ENCODE assay signal across 16 cellular contexts in the genomic region with DNA sequence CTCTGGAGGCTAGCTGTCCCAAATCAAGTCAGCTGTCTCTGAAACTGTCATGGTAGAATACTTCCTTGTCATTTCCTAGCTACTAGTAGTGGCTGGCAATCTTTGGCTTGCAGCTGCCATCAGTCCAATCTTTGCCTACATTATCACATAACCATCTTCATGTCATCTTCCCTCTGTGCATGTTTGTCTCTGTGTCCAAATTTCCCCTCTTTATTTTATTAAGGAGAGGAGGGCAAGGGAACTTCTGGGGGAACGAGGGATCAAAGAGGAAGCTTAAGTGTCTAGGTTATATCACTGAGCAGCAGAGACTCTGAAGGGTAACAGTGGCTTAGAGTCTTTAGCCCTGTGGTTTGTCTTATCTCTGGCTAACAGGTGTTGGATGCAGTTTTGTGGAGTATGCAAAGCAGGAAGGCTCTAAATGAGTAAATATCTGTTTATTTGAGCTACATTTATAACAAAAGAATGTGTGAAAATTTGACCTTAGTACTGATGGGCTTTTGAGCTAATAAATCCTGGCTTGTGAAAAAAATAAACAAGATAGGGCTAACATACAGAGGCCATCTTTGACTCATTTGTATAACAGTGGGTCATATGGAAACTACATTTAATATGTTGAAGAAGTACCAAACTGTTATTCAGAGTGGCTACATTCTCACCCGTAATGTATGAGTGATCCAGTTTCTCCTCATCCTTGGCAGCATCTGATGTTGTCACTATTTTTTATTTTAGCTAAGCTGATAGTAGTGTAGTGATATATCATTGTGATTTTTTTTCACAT. TPM values are rescaled to one million over a fixed set of nuclear protein-coding genes. Genes with fewer than 3 reads are reported as not detected.
DNase-seq lines count a peak whose midpoint lies in the region; ATAC-seq, FAIRE-seq and TF ChIP-seq lines count a peak whose summit lies in the region.
"Had no signal": no experiment of that assay in that cellular context is flagged by ENCODE, and none has a peak within 500 bp of the region (broad histone marks: within the 10 kb centered on the region; RNA-seq: fewer than 3 reads in every experiment).

No MANE protein-coding gene starts in this region.

- CTCF ChIA-PET in A549 (lab: Yijun Ruan, JAX), result interaction anchor here (0.6 kb wide), 1 partner anchor 831 kb away, joined by 3 read pairs; no protein-coding TSS in a partner anchor

- no peak for ATAC-seq in A549
- ATAC-seq in HG02642 (IDR thresholded peaks at IDR 0.05; ENCODE audit: poor library complexity, unreplicated experiment), result peak; percentile 97
- ATAC-seq in HG03378 (IDR thresholded peaks at IDR 0.05; ENCODE audit: unreplicated experiment), result peak; percentile 92
- no peak for ATAC-seq in left lung
- ATAC-seq: left lobe of liver; natural killer cell treated with Interleukin-12 subunit alpha and Interleukin-12 subunit beta and Interleukin-15 and Interleukin-18, amount 100 ng/mL, for 72 hours had no signal

- peaks cover 0 to 6% of the 10 kb centered on the region in 2 donors for H3K27me3 ChIP-seq in left lung
- H3K27me3 ChIP-seq in stomach, result no peaks in the 10 kb centered on the region
- H3K27me3 ChIP-seq: thyroid gland had no signal

- no peak overlapping the region for H3K4me3 ChIP-seq in A549
- H3K4me3 ChIP-seq in left lung, result no peak overlapping the region
- H3K4me3 ChIP-seq in stomach, result no peak overlapping the region
- H3K4me3 ChIP-seq: thyroid gland had no signal

- H3K4me2 ChIP-seq in A549, result no peak overlapping the region

- H3K36me3 ChIP-seq in left lung (no peaks in the 10 kb centered on the region), stomach (no peaks in the 10 kb centered on the region)
- H3K36me3 ChIP-seq: thyroid gland had no signal

- H3K27ac ChIP-seq in A549, result no peak overlapping the region
- no peak overlapping the region for H3K27ac ChIP-seq in left lung
- H3K27ac ChIP-seq in stomach, result no peak overlapping the region
- H3K27ac ChIP-seq: thyroid gland had no signal

- WGBS in A549 (ENCODE audit: missing lambda C conversion rate), result 18% methylated on average over 2 of the region's 2 CpGs
- WGBS in stomach, 5 donors, result 35 to 57% (median 55%) methylated on average over 2 of the region's 2 CpGs

- FAIRE-seq in A549 (lab: Jason Lieb, UNC), result peak; percentile 70
- FAIRE-seq in GM19239 (lab: Jason Lieb, UNC), result peak; percentile 85

- TF ChIP-seq POLR2A in A549 (IDR thresholded peaks at IDR 0.05; ENCODE audit: low read length) (no peak), stomach (IDR thresholded peaks at IDR 0.05) (no peak)

- DNase-seq in A549 (ENCODE audit: low read depth in 1 of 2, low spot score in 1 of 2) (no peak), GM19239 (ENCODE audit: insufficient read length, low spot score) (no peak), left lung (no peak), GM10266 (ENCODE audit: extremely low spot score) (no peak), stomach (no peak)
- no peak for DNase-seq in central memory CD4-positive, alpha-beta T cell
- DNase-seq: DMS 273 treated with DMSO at 0.1 percent for 48 hours, glutamatergic neuron, NCI-H1092, NCI-H524, SIG-M5, thyroid gland had no signal

- TF ChIP-seq EP300 in A549 (IDR thresholded peaks at IDR 0.05), result no peak
- no peak for TF ChIP-seq EP300 in stomach (IDR thresholded peaks at IDR 0.05)

- H3K9me3 ChIP-seq in A549, result no peaks in the 10 kb centered on the region
- no peaks in the 10 kb centered on the region for H3K9me3 ChIP-seq in left lung
- peaks cover 0 to 13% (median 6%) of the 10 kb centered on the region in 4 donors for H3K9me3 ChIP-seq in stomach
- H3K9me3 ChIP-seq: thyroid gland had no signal

- no peaks in the 10 kb centered on the region for H3K4me1 ChIP-seq in A549
- H3K4me1 ChIP-seq in left lung, result no peaks in the 10 kb centered on the region
- H3K4me1 ChIP-seq in stomach, result no peaks in the 10 kb centered on the region
- H3K4me1 ChIP-seq: thyroid gland had no signal

- no peak for TF ChIP-seq RAD21 in A549 (conservative IDR thresholded peaks at IDR 0.05 in 1 of 2, IDR thresholded peaks at IDR 0.05 in 1 of 2)

- intact Hi-C loops in left lung (cut with DNase I) (no loop called here), stomach (cut with DNase I; ENCODE audit: low total_unique reads) (no loop called here)

- POLR2A ChIA-PET in A549 (lab: Yijun Ruan, JAX), result no interaction called here

- TF ChIP-seq CTCF in A549 (IDR thresholded peaks at IDR 0.05) (no peak), left lung (IDR thresholded peaks at IDR 0.05) (no peak), GM10266 (IDR thresholded peaks at IDR 0.05; ENCODE audit: control insufficient read depth, insufficient read depth, low read depth, missing control alignments) (no peak), stomach (IDR thresholded peaks at IDR 0.05) (no peak)

TF ChIP-seq in A549, 52 proteins besides CTCF, POLR2A, EP300 and RAD21:
- no peak for TF ChIP-seq EHMT2 (IDR thresholded peaks at IDR 0.05; ENCODE audit: low read depth)
- no peak for TF ChIP-seq NFE2L2 (conservative IDR thresholded peaks at IDR 0.05; ENCODE audit: low read length)
- TF ChIP-seq, protein P1, sequence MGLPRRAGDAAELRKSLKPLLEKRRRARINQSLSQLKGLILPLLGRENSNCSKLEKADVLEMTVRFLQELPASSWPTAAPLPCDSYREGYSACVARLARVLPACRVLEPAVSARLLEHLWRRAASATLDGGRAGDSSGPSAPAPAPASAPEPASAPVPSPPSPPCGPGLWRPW (IDR thresholded peaks at IDR 0.05), result no peak
- TF ChIP-seq PHF8 (IDR thresholded peaks at IDR 0.05; ENCODE audit: borderline replicate concordance, low read depth), result no peak
- no peak for TF ChIP-seq JUN (IDR thresholded peaks at IDR 0.05)
- TF ChIP-seq TFCP2L1 (CRISPR knock-in tag; IDR thresholded peaks at IDR 0.05), result no peak

RNA-seq across cellular contexts. Expression of a gene that starts 49.4 kb away (rescaled TPM):
- 34.8 and 35.5 TPM in 2 replicates for polyA plus RNA-seq in A549 (2011; rRNA removed)
- polyA plus RNA-seq in A549 (2012; cell fraction: cytosol; rRNA removed), result 7.4 and 8.6 TPM in 2 replicates
- 2.7 and 4.2 TPM in 2 replicates for polyA plus RNA-seq in A549 (2012; cell fraction: nucleus; rRNA removed)
- 9.6 to 10.3 TPM (median 10.2 TPM) in 3 replicates for polyA plus RNA-seq in A549 (2017; fragmentation: RNase III; extraction: RNeasy Plus Mini Kit Qiagen cat#74134 plus additional on column Dnase treatment)
- 16.7 and 17.4 TPM in 2 replicates for polyA minus RNA-seq in A549 (2011; rRNA and poly(A)+ RNA removed)
- 10 to 100 TPM; 12.8 to 13.4 TPM for total RNA-seq in left lung
- 10 to 100 TPM in 3 of 5 donors, 1 to 10 TPM in 2; 2.6 to 12.1 (median 11.2) TPM for total RNA-seq in stomach
- 1 to 10 TPM; 2.6 to 6.3 (median 4.5) TPM for polyA plus RNA-seq in stomach

Comparison
In these comparisons a context has a peak if more than half of its experiments do, and no peak if none do; other contexts are left out.
1. ATAC-seq: peak in HG02642 (single experiment) and HG03378 (single experiment); none in A549 (0 of 2) and left lung (single experiment).